In genomic region chr2:99569393-99569792, GRCh38 we compare ENCODE assay signal across 20 cellular contexts.
DNase-seq lines count a peak whose midpoint lies in the region; ATAC-seq, FAIRE-seq and TF ChIP-seq lines count a peak whose summit lies in the region.
"Had no signal": no experiment of that assay in that cellular context is flagged by ENCODE, and none has a peak within 500 bp of the region (broad histone marks: within the 10 kb centered on the region; RNA-seq: fewer than 3 reads in every experiment).

No MANE protein-coding gene starts in this region.

- TF ChIP-seq CTCF in pancreas (IDR thresholded peaks at IDR 0.05) (no peak), breast epithelium (IDR thresholded peaks at IDR 0.05) (no peak), thyroid gland (IDR thresholded peaks at IDR 0.05) (no peak)

- peak in 3 of 4 donors; percentile 21 to 43 (median 31) for ATAC-seq in pancreas
- no peak for ATAC-seq in HG03135 (IDR thresholded peaks at IDR 0.05; ENCODE audit: unreplicated experiment)

- H3K36me3 ChIP-seq in pancreas (no peaks in the 10 kb centered on the region), breast epithelium (no peaks in the 10 kb centered on the region), thyroid gland (no peaks in the 10 kb centered on the region)

- intact Hi-C loops in pancreas (cut with DNase I) = loop anchor here in 1 of 3 donors (10.0 kb wide), 1 partner anchor 685 kb away; no protein-coding TSS in a partner anchor
- intact Hi-C loops in breast epithelium (cut with DNase I; ENCODE audit: low total_unique reads) = no loop called here
- intact Hi-C loops in thyroid gland (cut with DNase I) = no loop called here

- H3K4me3 ChIP-seq in pancreas (no peak overlapping the region), breast epithelium (no peak overlapping the region), thyroid gland (replicated peaks in 1 of 3) (no peak overlapping the region)

- no peak overlapping the region for H3K27ac ChIP-seq in pancreas
- H3K27ac ChIP-seq in breast epithelium = no peak overlapping the region
- no peak overlapping the region for H3K27ac ChIP-seq in thyroid gland

- WGBS in pancreas, 2 donors = 34 to 38% methylated on average over 5 of the region's 5 CpGs
- WGBS in thyroid gland, 2 donors = 93 to 95% methylated on average over 5 of the region's 5 CpGs

- H3K4me1 ChIP-seq in pancreas = no peaks in the 10 kb centered on the region
- no peaks in the 10 kb centered on the region for H3K4me1 ChIP-seq in breast epithelium
- peaks cover 0 to 7% of the 10 kb centered on the region in 2 donors for H3K4me1 ChIP-seq in thyroid gland

- TF ChIP-seq POLR2A in breast epithelium (IDR thresholded peaks at IDR 0.05) (no peak), thyroid gland (IDR thresholded peaks at IDR 0.05) (no peak)

- H3K27me3 ChIP-seq in pancreas (no peaks in the 10 kb centered on the region), breast epithelium (no peaks in the 10 kb centered on the region), thyroid gland (no peaks in the 10 kb centered on the region)

- H3K9me3 ChIP-seq in pancreas (no peaks in the 10 kb centered on the region), breast epithelium (no peaks in the 10 kb centered on the region), thyroid gland (no peaks in the 10 kb centered on the region)

- DNase-seq in NCI-H1092 treated with DMSO at 0.1 percent for 48 hours (lab: John Stamatoyannopoulos, UW) (peak; percentile 6), NCI-H1092 (lab: John Stamatoyannopoulos, UW) (no peak), NCI-H146 (lab: John Stamatoyannopoulos, UW) (peak; percentile 22), NCI-H748 treated with DMSO at 0.1 percent for 48 hours (lab: John Stamatoyannopoulos, UW) (peak; percentile 52), pancreas (no peak), breast epithelium (ENCODE audit: low spot score in 2 of 2) (no peak), thyroid gland (no peak)
- DNase-seq: 8988T, H9, IMR-90, Karpas-422, NCI-H1105, NCI-H2029 treated with DMSO at 0.1 percent for 48 hours, NCI-H345, NCI-H524 treated with DMSO at 0.1 percent for 48 hours, OCI-M1, Right ventricle myocardium superior, SW 1271 had no signal

- FAIRE-seq in pancreas (lab: Jason Lieb, UNC) = no peak
- FAIRE-seq: HTR-8/SVneo had no signal

Comparison
In these comparisons a context has a peak if more than half of its experiments do, and no peak if none do; other contexts are left out.
1. DNase-seq: peak in NCI-H1092 treated with DMSO at 0.1 percent for 48 hours (single experiment), NCI-H146 (single experiment) and NCI-H748 treated with DMSO at 0.1 percent for 48 hours (single experiment); none in NCI-H1092 (single experiment), pancreas (0 of 6), breast epithelium (0 of 2) and thyroid gland (0 of 2).